1 cellular context compared by ENCODE assay signal in the genomic region with DNA sequence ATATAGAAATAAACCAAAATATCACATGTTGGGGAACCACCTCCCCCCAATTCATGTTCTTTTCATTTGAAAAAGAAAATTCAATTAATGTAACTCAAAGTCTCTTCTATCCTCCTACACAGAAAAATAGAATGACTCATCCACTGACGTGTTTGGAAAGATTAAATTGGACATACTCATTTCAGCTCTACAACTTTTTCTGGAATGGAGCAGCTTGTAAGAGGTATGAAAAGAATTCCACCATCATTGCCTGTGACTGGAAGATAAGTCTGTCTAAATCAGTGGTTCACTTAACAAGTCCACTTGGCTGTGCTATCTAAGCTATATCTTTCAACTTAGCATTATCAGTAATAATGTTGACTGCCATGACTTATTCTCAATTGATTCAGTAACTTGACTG.
TF ChIP-seq lines count a peak whose summit lies in the region.

No MANE protein-coding gene starts in this region.

TF ChIP-seq in HCT116, 20 proteins besides CTCF, POLR2A, EP300 and RAD21 (continued from another document):
- no peak for TF ChIP-seq CBX3 (IDR thresholded peaks at IDR 0.05; ENCODE audit: low read depth)
